Comparison of ENCODE assay signal across 10 cellular contexts in genomic region chr6:6694825-6695710, GRCh38.
DNase-seq lines count a peak whose midpoint lies in the region; ATAC-seq and TF ChIP-seq lines count a peak whose summit lies in the region.
"Had no signal": no experiment of that assay in that cellular context is flagged by ENCODE, and none has a peak within 500 bp of the region (broad histone marks: within the 10 kb centered on the region; RNA-seq: fewer than 3 reads in every experiment).

No MANE protein-coding gene starts in this region.

- H3K79me2 ChIP-seq in GM23338 (replicated peaks; ENCODE audit: insufficient read depth) = no peaks in the 10 kb centered on the region

- H3K9me3 Mint-ChIP-seq in GM23338 = no peaks in the 10 kb centered on the region; the same call in 2 of the 3 replicates
- H3K9me3 Mint-ChIP-seq: central memory CD8-positive, alpha-beta T cell had no signal

- no peaks in the 10 kb centered on the region for H3K27me3 ChIP-seq in GM23338 (ENCODE audit: insufficient read depth)
- H3K27me3 ChIP-seq in RWPE2 (ENCODE audit: insufficient read depth, poor library complexity, severe bottlenecking) = no peaks in the 10 kb centered on the region
- H3K27me3 ChIP-seq in heart right ventricle = no peaks in the 10 kb centered on the region
- no peaks in the 10 kb centered on the region for H3K27me3 ChIP-seq in sigmoid colon

- TF ChIP-seq CTCF in GM23338 (conservative IDR thresholded peaks at IDR 0.05; ENCODE audit: low read depth in 2 of 2) = no peak
- no peak for TF ChIP-seq CTCF in RWPE2 (IDR thresholded peaks at IDR 0.05; ENCODE audit: poor library complexity, severe bottlenecking)
- TF ChIP-seq CTCF in heart right ventricle (IDR thresholded peaks at IDR 0.05) = no peak
- no peak for TF ChIP-seq CTCF in sigmoid colon (IDR thresholded peaks at IDR 0.05)

- no peak overlapping the region; the same call in 1 of the 2 replicates for H3K27ac Mint-ChIP-seq in GM23338

- H3K36me3 Mint-ChIP-seq in GM23338 (ENCODE audit: low read depth) = no peaks in the 10 kb centered on the region

- H3K4me3 ChIP-seq in GM23338 (peak overlapping the region; percentile 43), RWPE2 (ENCODE audit: severe bottlenecking) (no peak overlapping the region), heart right ventricle (no peak overlapping the region), sigmoid colon (no peak overlapping the region)

- peaks cover 33% of the 10 kb centered on the region for H3K4me1 ChIP-seq in GM23338 (ENCODE audit: insufficient read depth)
- peaks cover 47% of the 10 kb centered on the region for H3K4me1 ChIP-seq in RWPE2 (ENCODE audit: insufficient read depth, poor library complexity, severe bottlenecking)
- peaks cover 18 to 65% (median 57%) of the 10 kb centered on the region in 9 donors for H3K4me1 ChIP-seq in heart right ventricle
- H3K4me1 ChIP-seq in sigmoid colon = peaks cover 0 to 29% (median 19%) of the 10 kb centered on the region in 4 donors

- peaks cover 40% of the 10 kb centered on the region for H3K4me1 Mint-ChIP-seq in GM23338
- H3K4me1 Mint-ChIP-seq: central memory CD8-positive, alpha-beta T cell had no signal

- ATAC-seq in GM23338 (peak; percentile 82), RWPE2 (ENCODE audit: low read depth) (peak; percentile 75), heart right ventricle (peak in 7 of 8 donors; percentile 21 to 68 (median 53)), GM19035 (IDR thresholded peaks at IDR 0.05; ENCODE audit: unreplicated experiment) (no peak)

- peak overlapping the region; percentile 82 for H2AFZ ChIP-seq in GM23338

- H4K20me1 ChIP-seq in GM23338 (replicated peaks; ENCODE audit: insufficient read depth) = no peaks in the 10 kb centered on the region

- peak overlapping the region; percentile 80 for H3K4me2 ChIP-seq in GM23338

- H3K4me3 Mint-ChIP-seq in GM23338 = peak overlapping the region; percentile 50
- H3K4me3 Mint-ChIP-seq: central memory CD8-positive, alpha-beta T cell had no signal

- peak overlapping the region; percentile 50; the same call in 1 of the 2 replicates for H3K27ac ChIP-seq in GM23338 (ENCODE audit: low read depth)
- peak overlapping the region; percentile 70 for H3K27ac ChIP-seq in RWPE2 (ENCODE audit: poor library complexity, severe bottlenecking)
- peak overlapping the region; percentile 30 to 88 (median 77) for H3K27ac ChIP-seq in heart right ventricle
- peak overlapping the region; percentile 13 to 64 (median 28) for H3K27ac ChIP-seq in sigmoid colon

- H3K27me3 Mint-ChIP-seq in GM23338 (ENCODE audit: insufficient read depth, low read depth, poor library complexity) = peaks cover 21% of the 10 kb centered on the region

- peaks cover 6% of the 10 kb centered on the region for H3K9me3 ChIP-seq in RWPE2 (ENCODE audit: severe bottlenecking)
- peaks cover 0 to 8% (median 0%) of the 10 kb centered on the region in 11 donors for H3K9me3 ChIP-seq in heart right ventricle
- peaks cover 0 to 8% (median 0%) of the 10 kb centered on the region in 4 donors for H3K9me3 ChIP-seq in sigmoid colon

- 31 to 47% methylated on average over 21 of the region's 21 CpGs for WGBS in heart right ventricle, 2 donors
- 23 to 56% methylated on average over 21 of the region's 21 CpGs for WGBS in sigmoid colon, 2 donors

- H3K36me3 ChIP-seq in GM23338 (ENCODE audit: insufficient read depth) (no peaks in the 10 kb centered on the region), RWPE2 (ENCODE audit: low read depth) (no peaks in the 10 kb centered on the region), heart right ventricle (no peaks in the 10 kb centered on the region), sigmoid colon (no peaks in the 10 kb centered on the region)

- intact Hi-C loops in heart right ventricle (cut with DNase I) = loop anchor here in 1 of 10 donors (10.0 kb wide), 1 partner anchor 920 kb away; no protein-coding TSS in a partner anchor
- intact Hi-C loops in sigmoid colon (cut with DNase I) = no loop called here

- DNase-seq in GM23338 (ENCODE audit: low spot score) (peak; percentile 79), RWPE2 (ENCODE audit: low spot score) (peak; percentile 81), heart right ventricle (peak; percentile 46 to 61), sigmoid colon (peak; percentile 57), SW 1271 (lab: John Stamatoyannopoulos, UW) (no peak), SHP77 (lab: John Stamatoyannopoulos, UW) (no peak), GDM1 (lab: John Stamatoyannopoulos, UW) (no peak)
- DNase-seq: NCI-H82 had no signal

- TF ChIP-seq POLR2A in sigmoid colon (IDR thresholded peaks at IDR 0.05) = no peak

- no peak for TF ChIP-seq EP300 in sigmoid colon (IDR thresholded peaks at IDR 0.05)

- H3F3A ChIP-seq in GM23338 (replicated peaks; ENCODE audit: low read depth) = 0 out of 2 replicates have a peak, but pooled peaks cover 8% of the 10 kb centered on the region

- H3K9me2 ChIP-seq in GM23338 (ENCODE audit: insufficient read depth) = peaks cover 11% of the 10 kb centered on the region

TF ChIP-seq in GM23338, 12 proteins besides CTCF, POLR2A, EP300 and RAD21:
- TF ChIP-seq ZNF331 (CRISPR knock-in tag; IDR thresholded peaks at IDR 0.05; ENCODE audit: low read depth) (no peak), NANOG (IDR thresholded peaks at IDR 0.05; ENCODE audit: borderline replicate concordance) (no peak), JUNB (IDR thresholded peaks at IDR 0.05; ENCODE audit: unreplicated experiment) (no peak), ZNF114 (CRISPR knock-in tag; IDR thresholded peaks at IDR 0.05) (no peak)

Comparison
In these comparisons a context has a peak if more than half of its experiments do, and no peak if none do; other contexts are left out.
1. DNase-seq: peak in GM23338 (single experiment), RWPE2 (single experiment), heart right ventricle (2 of 2) and sigmoid colon (single experiment); none in SW 1271 (0 of 2), SHP77 (0 of 2) and GDM1 (single experiment).
2. Peak in every context shown above with its lines, with median percentiles within 50 percentile points of each other: H3K27ac ChIP-seq.